ENCODE assay signal across 11 cellular contexts in the genomic region with DNA sequence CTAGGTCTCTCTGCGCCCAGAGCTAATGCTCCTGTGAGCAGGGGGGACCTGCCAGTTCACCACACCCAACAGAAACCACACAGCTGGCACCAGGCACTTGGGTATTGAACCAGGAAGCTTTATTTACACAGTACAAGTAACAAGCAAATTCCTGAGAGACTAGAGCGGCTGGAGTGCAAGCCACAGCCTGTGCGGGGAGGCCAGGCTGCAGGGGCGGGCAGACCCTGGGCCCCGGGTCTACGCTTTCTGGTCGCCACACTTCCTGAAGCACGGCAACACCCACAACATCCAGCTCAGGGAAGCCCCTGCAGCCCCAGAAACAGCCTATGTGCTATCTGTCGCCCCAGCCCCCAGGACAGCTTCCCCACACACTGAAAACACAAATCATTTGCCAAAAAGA.
DNase-seq lines count a peak whose midpoint lies in the region; ATAC-seq and TF ChIP-seq lines count a peak whose summit lies in the region.
"Had no signal": no experiment of that assay in that cellular context is flagged by ENCODE, and none has a peak within 500 bp of the region (broad histone marks: within the 10 kb centered on the region; RNA-seq: fewer than 3 reads in every experiment).

No MANE protein-coding gene starts in this region.

- peaks cover 0 to 50% (median 19%) of the 10 kb centered on the region in 4 donors for H3K4me1 Mint-ChIP-seq in CD4-positive, CD25-positive, alpha-beta regulatory T cell

- H3K27me3 Mint-ChIP-seq in CD4-positive, CD25-positive, alpha-beta regulatory T cell: no peaks in the 10 kb centered on the region

- no peak overlapping the region for H3K27ac ChIP-seq in CD4-positive, CD25-positive, alpha-beta regulatory T cell (ENCODE audit: insufficient read depth, low read length, poor library complexity, severe bottlenecking)
- H3K27ac ChIP-seq: thoracic aorta had no signal

- no peak for DNase-seq in CD4-positive, CD25-positive, alpha-beta regulatory T cell
- peak; percentile 60 for DNase-seq in SW480 (ENCODE audit: low spot score)
- DNase-seq in left kidney (ENCODE audit: low read depth, low spot score): peak; percentile 64
- no peak for DNase-seq in stimulated activated CD8-positive, alpha-beta memory T cell treated with anti-CD3 and anti-CD28 coated beads, Interleukin-4, amount 100 ng/mL, for 48 hours
- no peak for DNase-seq in NCI-H146 treated with DMSO at 0.1 percent for 48 hours (lab: John Stamatoyannopoulos, UW; ENCODE audit: unreplicated experiment)
- no peak for DNase-seq in A172 (ENCODE audit: low spot score)
- no peak for DNase-seq in GM20000 (ENCODE audit: low spot score)
- DNase-seq: activated CD8-positive, alpha-beta memory T cell treated with anti-CD3 and anti-CD28 coated beads, Interleukin-2, amount 50 U/mL, for 48 hours; HCEC 1CT had no signal

- peaks cover 40% of the 10 kb centered on the region for H3K4me1 ChIP-seq in CD4-positive, CD25-positive, alpha-beta regulatory T cell (ENCODE audit: control insufficient read depth, insufficient read depth, low read length, poor library complexity, severe bottlenecking)

- peak; percentile 23 to 33 for ATAC-seq in CD4-positive, CD25-positive, alpha-beta regulatory T cell (ENCODE audit: low read depth in 2 of 2)
- peak; percentile 38 for ATAC-seq in GM21717 (IDR thresholded peaks at IDR 0.05; ENCODE audit: unreplicated experiment)

- H3K36me3 Mint-ChIP-seq in CD4-positive, CD25-positive, alpha-beta regulatory T cell: peaks cover 10% of the 10 kb centered on the region

- H3K4me3 ChIP-seq in CD4-positive, CD25-positive, alpha-beta regulatory T cell (ENCODE audit: low read depth, low read length): no peak overlapping the region
- H3K4me3 ChIP-seq: thoracic aorta had no signal

- no peaks in the 10 kb centered on the region for H3K9me3 ChIP-seq in CD4-positive, CD25-positive, alpha-beta regulatory T cell (ENCODE audit: control insufficient read depth in 2 of 2, low read length in 2 of 2)
- H3K9me3 ChIP-seq: thoracic aorta had no signal

- peaks cover 29% of the 10 kb centered on the region for H3K36me3 ChIP-seq in CD4-positive, CD25-positive, alpha-beta regulatory T cell (ENCODE audit: control insufficient read depth, insufficient read depth, low read length)
- H3K36me3 ChIP-seq: thoracic aorta had no signal

- no peak overlapping the region for H3K4me3 Mint-ChIP-seq in CD4-positive, CD25-positive, alpha-beta regulatory T cell

- no peak for TF ChIP-seq CTCF in GM20000 (IDR thresholded peaks at IDR 0.05; ENCODE audit: extremely low read depth, missing control alignments)

- H3K27me3 ChIP-seq in CD4-positive, CD25-positive, alpha-beta regulatory T cell (ENCODE audit: control insufficient read depth, insufficient read depth, low read length): no peaks in the 10 kb centered on the region

- peak overlapping the region; percentile 56 to 94 (median 71) for H3K27ac Mint-ChIP-seq in CD4-positive, CD25-positive, alpha-beta regulatory T cell

- peaks cover 0 to 2% (median 0%) of the 10 kb centered on the region in 7 donors for H3K9me3 Mint-ChIP-seq in CD4-positive, CD25-positive, alpha-beta regulatory T cell

Comparison
In these comparisons a context has a peak if more than half of its experiments do, and no peak if none do; other contexts are left out.
1. DNase-seq: peak in SW480 (single experiment) and left kidney (single experiment); none in CD4-positive, CD25-positive, alpha-beta regulatory T cell (0 of 3), stimulated activated CD8-positive, alpha-beta memory T cell treated with anti-CD3 and anti-CD28 coated beads, Interleukin-4, amount 100 ng/mL, for 48 hours (single experiment), NCI-H146 treated with DMSO at 0.1 percent for 48 hours (single experiment), A172 (single experiment) and GM20000 (single experiment).